Comparison of ENCODE assay signal across 9 cellular contexts in genomic region chr5:150540615-150541396, GRCh38. TPM values are rescaled to one million over a fixed set of nuclear protein-coding genes. Genes with fewer than 3 reads are reported as not detected.
DNase-seq lines count a peak whose midpoint lies in the region; ATAC-seq and TF ChIP-seq lines count a peak whose summit lies in the region.
"Had no signal": no experiment of that assay in that cellular context is flagged by ENCODE, and none has a peak within 500 bp of the region (broad histone marks: within the 10 kb centered on the region; RNA-seq: fewer than 3 reads in every experiment).

No MANE protein-coding gene starts in this region.

- H3K9me3 ChIP-seq in OCI-LY1 (ENCODE audit: low read length) (no peaks in the 10 kb centered on the region), mesenchymal stem cell (ENCODE audit: control insufficient read depth, low read length) (no peaks in the 10 kb centered on the region), upper lobe of right lung (no peaks in the 10 kb centered on the region)

- H3K4me1 ChIP-seq in OCI-LY1 (ENCODE audit: insufficient read depth, low read length, severe bottlenecking) (peaks cover 15% of the 10 kb centered on the region), mesenchymal stem cell (ENCODE audit: control insufficient read depth, insufficient read depth, low read depth, low read length) (peaks cover 43% of the 10 kb centered on the region), upper lobe of right lung (peaks cover 36% of the 10 kb centered on the region)

- H3K9ac ChIP-seq in OCI-LY1 (ENCODE audit: low read length) (no peak overlapping the region), mesenchymal stem cell (ENCODE audit: low read length) (peak overlapping the region; percentile 53)

- H3K14ac ChIP-seq in mesenchymal stem cell (ENCODE audit: low read length in 2 of 2), result no peak overlapping the region

- DNase-seq in epithelial cell of esophagus (ENCODE audit: low read depth) (peak; percentile 97), mesenchymal stem cell (peak; percentile 92), upper lobe of right lung (no peak), GM10248 (ENCODE audit: extremely low spot score) (no peak), NCI-H446 (lab: John Stamatoyannopoulos, UW) (no peak)
- DNase-seq: activated naive CD4-positive, alpha-beta T cell treated with Interleukin-2 at 50 U/mL for 16 hours; NCI-H1930 had no signal

- no peak overlapping the region for H2BK120ac ChIP-seq in mesenchymal stem cell (ENCODE audit: low read depth, low read length)

- no peaks in the 10 kb centered on the region for H3F3A ChIP-seq in OCI-LY1 (ENCODE audit: insufficient read depth, low read length)

- no peaks in the 10 kb centered on the region for H3K27me3 ChIP-seq in OCI-LY1 (ENCODE audit: insufficient read depth, low read length)
- no peaks in the 10 kb centered on the region for H3K27me3 ChIP-seq in mesenchymal stem cell (ENCODE audit: control insufficient read depth in 1 of 2, insufficient read depth in 1 of 2, low read length in 2 of 2)
- H3K27me3 ChIP-seq in upper lobe of right lung, result no peaks in the 10 kb centered on the region

- intact Hi-C loops in upper lobe of right lung (cut with DNase I), result loop anchor here (5.0 kb wide), 1 partner anchor 84 kb away; no protein-coding TSS in a partner anchor

- ATAC-seq in upper lobe of right lung (peak; percentile 34), GM19395 (IDR thresholded peaks at IDR 0.05; ENCODE audit: unreplicated experiment) (no peak)

- H3K79me2 ChIP-seq in OCI-LY1 (ENCODE audit: insufficient read depth, low read length), result no peaks in the 10 kb centered on the region

- POLR2A ChIA-PET in GM10248 (lab: Yijun Ruan, JAX), result no interaction called here

- H3K18ac ChIP-seq in mesenchymal stem cell (ENCODE audit: low read depth in 1 of 2, low read length in 2 of 2), result peak overlapping the region; percentile 48 to 69

- CTCF ChIA-PET in GM10248 (lab: Yijun Ruan, JAX), result interaction anchor here (0.9 to 5.4 kb wide), 7 partner anchors 8 to 84 kb away, joined by 3 to 48 read pairs (median 3); no protein-coding TSS in a partner anchor

- no peak overlapping the region for H3K23ac ChIP-seq in mesenchymal stem cell (ENCODE audit: low read length in 2 of 2)

- peak overlapping the region; percentile 18; the same call in 1 of the 2 replicates for H3K4me2 ChIP-seq in OCI-LY1 (ENCODE audit: low read length)
- no peak overlapping the region for H3K4me2 ChIP-seq in mesenchymal stem cell (ENCODE audit: low read length, poor library complexity, severe bottlenecking)

- no peak overlapping the region for H4K8ac ChIP-seq in mesenchymal stem cell (ENCODE audit: low read length)

- H4K91ac ChIP-seq in mesenchymal stem cell (ENCODE audit: low read length), result no peak overlapping the region

- H2AFZ ChIP-seq in OCI-LY1 (ENCODE audit: low read length) (no peak overlapping the region), mesenchymal stem cell (ENCODE audit: low read depth, low read length) (no peak overlapping the region)

- H3K27ac ChIP-seq in OCI-LY1 (ENCODE audit: low read depth, low read length, poor library complexity, severe bottlenecking) (peak overlapping the region; percentile 74), mesenchymal stem cell (ENCODE audit: low read length, poor library complexity, severe bottlenecking) (peak overlapping the region; percentile 83), upper lobe of right lung (peak overlapping the region; percentile 56)

- peak overlapping the region; percentile 1 for H2BK5ac ChIP-seq in mesenchymal stem cell (ENCODE audit: low read depth, low read length, poor library complexity, severe bottlenecking)

- no peak for TF ChIP-seq CTCF in OCI-LY1 (IDR thresholded peaks at IDR 0.05; ENCODE audit: low read length)
- no peak for TF ChIP-seq CTCF in epithelial cell of esophagus (IDR thresholded peaks at IDR 0.05; ENCODE audit: insufficient read depth, low read depth, low read length, missing control alignments)
- no peak for TF ChIP-seq CTCF in upper lobe of right lung (IDR thresholded peaks at IDR 0.05)
- TF ChIP-seq CTCF in GM10248 (IDR thresholded peaks at IDR 0.05; ENCODE audit: control extremely low read depth, extremely low read depth, low read depth, missing control alignments), result no peak

- H2AK5ac ChIP-seq in mesenchymal stem cell (ENCODE audit: low read length, severe bottlenecking), result peak overlapping the region; percentile 96

- no peak overlapping the region for H3K4me3 ChIP-seq in OCI-LY1 (ENCODE audit: low read depth, low read length, poor library complexity, severe bottlenecking)
- no peak overlapping the region for H3K4me3 ChIP-seq in epithelial cell of esophagus (ENCODE audit: low read length)
- H3K4me3 ChIP-seq in mesenchymal stem cell (ENCODE audit: insufficient read depth in 1 of 2, low read depth in 1 of 2, low read length in 2 of 2), result no peak overlapping the region
- no peak overlapping the region for H3K4me3 ChIP-seq in upper lobe of right lung

- H3K36me3 ChIP-seq in OCI-LY1 (ENCODE audit: insufficient read depth, low read length) (no peaks in the 10 kb centered on the region; the same call in 1 of the 2 replicates), mesenchymal stem cell (ENCODE audit: control insufficient read depth in 1 of 2, insufficient read depth in 2 of 2, low read depth in 1 of 2, low read length in 2 of 2) (peaks cover 75 to 93% of the 10 kb centered on the region in 2 experiments), upper lobe of right lung (peaks cover 71% of the 10 kb centered on the region)

- peak overlapping the region in 1 of 2 experiments; percentile 5 for H3K4ac ChIP-seq in mesenchymal stem cell (ENCODE audit: low read depth in 1 of 2, low read length in 2 of 2)

- H3K79me1 ChIP-seq in mesenchymal stem cell (replicated peaks; ENCODE audit: low read length, poor library complexity, severe bottlenecking), result peaks cover 49% of the 10 kb centered on the region

- H4K20me1 ChIP-seq in OCI-LY1 (ENCODE audit: insufficient read depth, low read length), result no peaks in the 10 kb centered on the region

- 69% methylated on average over 14 of the region's 15 CpGs for WGBS in mesenchymal stem cell

- H2BK12ac ChIP-seq in mesenchymal stem cell (ENCODE audit: low read length in 2 of 2), result peak overlapping the region; percentile 69 to 77

- H2BK15ac ChIP-seq in mesenchymal stem cell (ENCODE audit: low read depth, poor library complexity, severe bottlenecking), result no peak overlapping the region

- H3K9me2 ChIP-seq in OCI-LY1 (ENCODE audit: low read depth, low read length), result no peaks in the 10 kb centered on the region

RNA-seq across cellular contexts. Expression of gene NDST1, which starts 32.9 kb away (rescaled TPM):
- polyA plus RNA-seq in mesenchymal stem cell (2013, experiment 1 of 2), result 64.3 TPM
- polyA plus RNA-seq in mesenchymal stem cell (2013, experiment 2 of 2), result 64.6 TPM
- total RNA-seq in upper lobe of right lung, result 143 TPM

Comparison
In these comparisons a context has a peak if more than half of its experiments do, and no peak if none do; other contexts are left out.
1. DNase-seq: peak in epithelial cell of esophagus (single experiment) and mesenchymal stem cell (single experiment); none in upper lobe of right lung (single experiment), GM10248 (single experiment) and NCI-H446 (0 of 2).
2. Peak in every context shown above with its lines, with median percentiles within 50 percentile points of each other: H3K27ac ChIP-seq.